In the genomic region with DNA sequence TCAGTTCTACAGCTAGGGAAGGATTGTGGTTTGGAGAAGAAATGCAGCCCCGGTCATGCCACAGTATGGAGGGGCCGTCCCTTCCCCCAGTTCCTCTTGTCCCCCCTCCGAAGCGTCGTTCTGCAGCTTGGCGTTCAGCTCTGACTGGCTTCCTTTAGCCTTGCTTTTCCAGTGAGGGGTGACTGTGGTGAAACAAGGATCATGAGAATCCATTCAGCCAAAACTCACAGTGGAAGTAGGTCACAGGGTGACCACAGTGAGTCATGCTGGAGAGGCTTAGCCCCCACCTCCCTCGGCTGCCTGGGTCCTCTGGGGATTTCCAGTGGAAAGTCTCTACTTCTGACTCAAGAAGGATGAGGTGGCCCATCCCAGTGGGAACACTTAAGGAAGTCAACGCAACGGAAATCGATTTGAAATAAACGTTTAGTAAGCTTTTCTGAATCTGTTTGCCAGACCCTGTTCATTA, we compare ENCODE assay signal across 8 cellular contexts. TPM values are rescaled to one million over a fixed set of nuclear protein-coding genes. Genes with fewer than 3 reads are reported as not detected.
DNase-seq lines count a peak whose midpoint lies in the region; ATAC-seq, FAIRE-seq and TF ChIP-seq lines count a peak whose summit lies in the region.
"Had no signal": no experiment of that assay in that cellular context is flagged by ENCODE, and none has a peak within 500 bp of the region (broad histone marks: within the 10 kb centered on the region; RNA-seq: fewer than 3 reads in every experiment).

No MANE protein-coding gene starts in this region.

- H3K27ac ChIP-seq in astrocyte (ENCODE audit: low read depth, low read length) (peak overlapping the region; percentile 99), right lobe of liver (peak overlapping the region in 1 of 3 donors; percentile 65), suprapubic skin (peak overlapping the region; percentile 86)

- no peak for TF ChIP-seq POLR2A in right lobe of liver (IDR thresholded peaks at IDR 0.05)
- no peak for TF ChIP-seq POLR2A in suprapubic skin (IDR thresholded peaks at IDR 0.05)

- H3K4me3 Mint-ChIP-seq in astrocyte (ENCODE audit: unreplicated experiment), result no peak overlapping the region

- H3K9me3 Mint-ChIP-seq in astrocyte (ENCODE audit: unreplicated experiment), result peaks cover 14% of the 10 kb centered on the region

- no peak for TF ChIP-seq EP300 in suprapubic skin (IDR thresholded peaks at IDR 0.05)

- H3K36me3 ChIP-seq in astrocyte (ENCODE audit: insufficient read depth, low read length) (no peaks in the 10 kb centered on the region), right lobe of liver (no peaks in the 10 kb centered on the region), suprapubic skin (no peaks in the 10 kb centered on the region)

- H3K9me3 ChIP-seq in astrocyte (ENCODE audit: insufficient read depth, low read depth, low read length), result peaks cover 10% of the 10 kb centered on the region
- H3K9me3 ChIP-seq in right lobe of liver, result no peaks in the 10 kb centered on the region
- peaks cover 3% of the 10 kb centered on the region for H3K9me3 ChIP-seq in suprapubic skin

- H3K36me3 Mint-ChIP-seq in astrocyte (ENCODE audit: low read depth, unreplicated experiment), result peaks cover 3% of the 10 kb centered on the region

- H3K4me1 Mint-ChIP-seq in astrocyte (ENCODE audit: low read depth, unreplicated experiment), result peaks cover 20% of the 10 kb centered on the region

- H3K9ac ChIP-seq in astrocyte (ENCODE audit: low read length), result peak overlapping the region; percentile 77

- H3K79me2 ChIP-seq in astrocyte (ENCODE audit: insufficient read depth, low read length), result no peaks in the 10 kb centered on the region

- TF ChIP-seq CTCF in astrocyte (IDR thresholded peaks at IDR 0.05; ENCODE audit: insufficient read depth, low read depth, low read length), result no peak
- TF ChIP-seq CTCF in right lobe of liver (IDR thresholded peaks at IDR 0.05), result no peak
- TF ChIP-seq CTCF in suprapubic skin (IDR thresholded peaks at IDR 0.05), result no peak

- H3K4me3 ChIP-seq in astrocyte (ENCODE audit: insufficient read depth, low read depth, low read length) (no peak overlapping the region), right lobe of liver (no peak overlapping the region), suprapubic skin (no peak overlapping the region)

- H3K4me1 ChIP-seq in astrocyte (ENCODE audit: insufficient read depth, low read length) (peaks cover 40% of the 10 kb centered on the region), right lobe of liver (no peaks in the 10 kb centered on the region), suprapubic skin (peaks cover 42% of the 10 kb centered on the region)

- DNase-seq in M059J (ENCODE audit: low read depth), result peak; percentile 99
- peak; percentile 99 for DNase-seq in astrocyte (ENCODE audit: low read depth)
- DNase-seq in right lobe of liver, result peak in 2 of 3 donors; percentile 36 to 44
- DNase-seq in suprapubic skin (ENCODE audit: low spot score in 2 of 2), result peak; percentile 92 to 94
- no peak for DNase-seq in NCI-H510A treated with DMSO at 0.1 percent for 48 hours (lab: John Stamatoyannopoulos, UW)
- no peak for DNase-seq in NCI-H82 (lab: John Stamatoyannopoulos, UW)
- DNase-seq in nucleus accumbens (lab: John Stamatoyannopoulos, UW), result no peak

- peak in 2 of 4 donors; percentile 10 to 61 for ATAC-seq in right lobe of liver

- intact Hi-C loops in right lobe of liver (cut with DNase I), result loop anchor here in 1 of 2 donors (10.0 kb wide), 1 partner anchor 56 kb away; no protein-coding TSS in a partner anchor

- no peaks in the 10 kb centered on the region for H4K20me1 ChIP-seq in astrocyte (ENCODE audit: insufficient read depth, low read length)

- H2AFZ ChIP-seq in astrocyte (ENCODE audit: low read depth, low read length), result peak overlapping the region; percentile 23

- peak overlapping the region; percentile 26 for H3K27ac Mint-ChIP-seq in astrocyte (ENCODE audit: unreplicated experiment)
- H3K27ac Mint-ChIP-seq: progenitor cell of endocrine pancreas had no signal

- peak overlapping the region; percentile 58 for H3K4me2 ChIP-seq in astrocyte (ENCODE audit: low read length)

- H3K27me3 Mint-ChIP-seq in astrocyte (ENCODE audit: low read depth, unreplicated experiment), result peaks cover 9% of the 10 kb centered on the region

- peak; percentile 96 for FAIRE-seq in astrocyte (lab: Jason Lieb, UNC)

- H3K27me3 ChIP-seq in astrocyte (ENCODE audit: insufficient read depth, low read length) (no peaks in the 10 kb centered on the region), right lobe of liver (no peaks in the 10 kb centered on the region), suprapubic skin (peaks cover 2% of the 10 kb centered on the region)

- 48% methylated on average over 11 of the region's 11 CpGs for WGBS in right lobe of liver (ENCODE audit: insufficient coverage, low coverage, low lambda C conversion rate, missing lambda C conversion rate)
- 62% methylated on average over 11 of the region's 11 CpGs for WGBS in suprapubic skin

RNA-seq across cellular contexts. Expression of a gene that starts 37.3 kb away (rescaled TPM):
- 131 and 240 TPM in 2 replicates for total RNA-seq in M059J (2014; rRNA removed; shearing (Covaris generic))
- total RNA-seq in astrocyte, result 120 and 194 TPM in 2 replicates
- total RNA-seq in right lobe of liver, result 10 to 100 TPM; 17.3 to 81.7 (median 38.4) TPM
- total RNA-seq in suprapubic skin, result 100 to 1,000 TPM in 3 of 4 donors, 10 to 100 TPM in 1; 88.9 to 150 (median 126) TPM

Comparison
In these comparisons a context has a peak if more than half of its experiments do, and no peak if none do; other contexts are left out.
1. DNase-seq: peak in M059J (single experiment), astrocyte (single experiment), right lobe of liver (2 of 3) and suprapubic skin (2 of 2); none in NCI-H510A treated with DMSO at 0.1 percent for 48 hours (single experiment), NCI-H82 (single experiment) and nucleus accumbens (0 of 56).